ENCODE assay signal across 19 cellular contexts in genomic region chr15:62337934-62338333, GRCh38. TPM values are rescaled to one million over a fixed set of nuclear protein-coding genes. Genes with fewer than 3 reads are reported as not detected.
DNase-seq lines count a peak whose midpoint lies in the region; ATAC-seq and TF ChIP-seq lines count a peak whose summit lies in the region.
"Had no signal": no experiment of that assay in that cellular context is flagged by ENCODE, and none has a peak within 500 bp of the region (broad histone marks: within the 10 kb centered on the region; RNA-seq: fewer than 3 reads in every experiment).

No MANE protein-coding gene starts in this region.

- DNase-seq in NCI-H2107 treated with DMSO at 0.1 percent for 48 hours (lab: John Stamatoyannopoulos, UW; ENCODE audit: unreplicated experiment) = peak; percentile 14
- no peak for DNase-seq in NCI-H2107 (lab: John Stamatoyannopoulos, UW)
- DNase-seq in SW480 (ENCODE audit: low spot score) = peak; percentile 2
- peak; percentile 65 to 88 for DNase-seq in foreskin keratinocyte
- no peak for DNase-seq in upper lobe of right lung
- no peak for DNase-seq in NCI-H82 treated with DMSO at 0.1 percent for 48 hours (lab: John Stamatoyannopoulos, UW; ENCODE audit: unreplicated experiment)
- DNase-seq: ACHN; CD4-positive, alpha-beta memory T cell; NCI-H1092; NCI-H1436 treated with DMSO at 0.1 percent for 48 hours; NCI-H1930; NCI-H226; NCI-H524; SIG-M5; SK-N-SH had no signal

- no peaks in the 10 kb centered on the region for H3K36me3 ChIP-seq in upper lobe of right lung
- H3K36me3 ChIP-seq: BLaER1 treated with 17β-estradiol and CSF1 and Interleukin-3, amounts not matched to agents 10 nM and 100 nM had no signal

- H3K4me1 ChIP-seq in foreskin keratinocyte = no peaks in the 10 kb centered on the region
- H3K4me1 ChIP-seq in upper lobe of right lung = no peaks in the 10 kb centered on the region

- H3K9me3 ChIP-seq in upper lobe of right lung = no peaks in the 10 kb centered on the region
- H3K9me3 ChIP-seq: SK-N-SH had no signal

- H3K27me3 ChIP-seq in foreskin keratinocyte (peaks cover 6% of the 10 kb centered on the region), upper lobe of right lung (no peaks in the 10 kb centered on the region)
- H3K27me3 ChIP-seq: BLaER1 treated with 17β-estradiol and CSF1 and Interleukin-3, amounts not matched to agents 10 nM and 100 nM had no signal

- no peak overlapping the region for H3K4me3 ChIP-seq in upper lobe of right lung
- H3K4me3 ChIP-seq: BLaER1 treated with 17β-estradiol and CSF1 and Interleukin-3, amounts not matched to agents 10 nM and 100 nM had no signal

- H3K27ac ChIP-seq in foreskin keratinocyte (no peak overlapping the region), upper lobe of right lung (no peak overlapping the region)
- H3K27ac ChIP-seq: 22Rv1; BLaER1 treated with 17β-estradiol and CSF1 and Interleukin-3, amounts not matched to agents 10 nM and 100 nM had no signal

- intact Hi-C loops in upper lobe of right lung (cut with DNase I) = no loop called here

- ATAC-seq in foreskin keratinocyte (peak; percentile 92), upper lobe of right lung (peak; percentile 23), GM21786 (IDR thresholded peaks at IDR 0.05; ENCODE audit: unreplicated experiment) (no peak), GM21515 (IDR thresholded peaks at IDR 0.05; ENCODE audit: unreplicated experiment) (no peak)

- no peak for TF ChIP-seq CTCF in foreskin keratinocyte (conservative IDR thresholded peaks at IDR 0.05)
- TF ChIP-seq CTCF in upper lobe of right lung (IDR thresholded peaks at IDR 0.05) = no peak

RNA-seq across cellular contexts. Expression of gene TLN2, which starts 52.4 kb away (rescaled TPM):
- 9.3 and 11.2 TPM in 2 replicates for total RNA-seq in foreskin keratinocyte
- 2.9 and 4.4 TPM in 2 replicates for polyA plus RNA-seq in foreskin keratinocyte
- 9.3 TPM for total RNA-seq in upper lobe of right lung

Comparison
In these comparisons a context has a peak if more than half of its experiments do, and no peak if none do; other contexts are left out.
1. DNase-seq: peak in NCI-H2107 treated with DMSO at 0.1 percent for 48 hours (single experiment), SW480 (single experiment) and foreskin keratinocyte (2 of 2); none in NCI-H2107 (single experiment), upper lobe of right lung (single experiment) and NCI-H82 treated with DMSO at 0.1 percent for 48 hours (single experiment).
2. ATAC-seq: peak in foreskin keratinocyte (single experiment) and upper lobe of right lung (single experiment); none in GM21786 (single experiment) and GM21515 (single experiment).